ENCODE assay signal across 6 cellular contexts in genomic region chr10:75502838-75503237, GRCh38.
"Had no signal": no experiment of that assay in that cellular context is flagged by ENCODE, and none has a peak within 500 bp of the region (broad histone marks: within the 10 kb centered on the region; RNA-seq: fewer than 3 reads in every experiment).

No MANE protein-coding gene starts in this region.

- H3K4me1 Mint-ChIP-seq: IgD-negative memory B cell had no signal

- H3K4me3 Mint-ChIP-seq: IgD-negative memory B cell had no signal

- H3K4me3 ChIP-seq: K562 had no signal

- H3K27ac ChIP-seq: HL-60 had no signal

- DNase-seq: IMR-90, KBM-7, KG1 had no signal

- H3K36me3 Mint-ChIP-seq: IgD-negative memory B cell had no signal

- ATAC-seq: K562 had no signal

- H3K27ac Mint-ChIP-seq: IgD-negative memory B cell had no signal
